ENCODE assay signal across 10 cellular contexts in genomic region chr13:98549728-98550317, GRCh38. TPM values are rescaled to one million over a fixed set of nuclear protein-coding genes. Genes with fewer than 3 reads are reported as not detected.
DNase-seq lines count a peak whose midpoint lies in the region; ATAC-seq, FAIRE-seq and TF ChIP-seq lines count a peak whose summit lies in the region.
"Had no signal": no experiment of that assay in that cellular context is flagged by ENCODE, and none has a peak within 500 bp of the region (broad histone marks: within the 10 kb centered on the region; RNA-seq: fewer than 3 reads in every experiment).

No MANE protein-coding gene starts in this region.

- no peak overlapping the region for H2AFZ ChIP-seq in neural progenitor cell (replicated peaks)

- no peak for TF ChIP-seq CTCF in CD14-positive monocyte (IDR thresholded peaks at IDR 0.05)
- no peak for TF ChIP-seq CTCF in bronchial epithelial cell (IDR thresholded peaks at IDR 0.05; ENCODE audit: insufficient read depth, low read length, severe bottlenecking)
- no peak for TF ChIP-seq CTCF in neural progenitor cell (IDR thresholded peaks at IDR 0.05)

- H3K36me3 ChIP-seq in bronchial epithelial cell (ENCODE audit: control insufficient read depth, insufficient read depth, low read length), result peaks cover 20% of the 10 kb centered on the region
- H3K36me3 ChIP-seq in neural progenitor cell, result no peaks in the 10 kb centered on the region

- peaks cover 6% of the 10 kb centered on the region for H3K4me1 ChIP-seq in neural progenitor cell

- intact Hi-C loops in CD14-positive monocyte (cut with micrococcal nuclease), result no loop called here

- peaks cover 75% of the 10 kb centered on the region for H4K20me1 ChIP-seq in neural progenitor cell (ENCODE audit: low read depth)

- H3K27me3 ChIP-seq in bronchial epithelial cell (ENCODE audit: control insufficient read depth, insufficient read depth, low read length) (no peaks in the 10 kb centered on the region), neural progenitor cell (no peaks in the 10 kb centered on the region)

- H3K4me3 Mint-ChIP-seq in CD14-positive monocyte, result no peak overlapping the region
- no peak overlapping the region for H3K4me3 Mint-ChIP-seq in neural progenitor cell
- H3K4me3 Mint-ChIP-seq: mesothelial cell of epicardium had no signal

- H3K4me3 ChIP-seq in bronchial epithelial cell (ENCODE audit: low read depth, low read length) (no peak overlapping the region), neural progenitor cell (no peak overlapping the region)

- peaks cover 0 to 6% (median 1%) of the 10 kb centered on the region in 3 donors for H3K27me3 Mint-ChIP-seq in CD14-positive monocyte (ENCODE audit: low read depth in 3 of 3)
- peaks cover 6% of the 10 kb centered on the region for H3K27me3 Mint-ChIP-seq in neural progenitor cell (ENCODE audit: insufficient read depth, low read depth)

- peaks cover 42 to 47% of the 10 kb centered on the region in 2 donors for H3K36me3 Mint-ChIP-seq in CD14-positive monocyte
- H3K36me3 Mint-ChIP-seq in neural progenitor cell, result peaks cover 48% of the 10 kb centered on the region

- H3K9ac ChIP-seq in neural progenitor cell, result no peak overlapping the region

- H3K9me3 Mint-ChIP-seq in CD14-positive monocyte (peaks cover 16 to 28% (median 22%) of the 10 kb centered on the region in 7 donors), neural progenitor cell (peaks cover 38% of the 10 kb centered on the region)
- H3K9me3 Mint-ChIP-seq: mesothelial cell of epicardium had no signal

- no peak overlapping the region for H3K27ac ChIP-seq in neural progenitor cell

- H3K27ac Mint-ChIP-seq in CD14-positive monocyte (peak overlapping the region; percentile 76 to 91 (median 84)), neural progenitor cell (no peak overlapping the region)
- H3K27ac Mint-ChIP-seq: mesothelial cell of epicardium had no signal

- DNase-seq in CD14-positive monocyte (ENCODE audit: low spot score), result no peak
- peak; percentile 48 for DNase-seq in bronchial epithelial cell (ENCODE audit: low read depth)
- DNase-seq in NCI-H187 (lab: John Stamatoyannopoulos, UW), result no peak
- DNase-seq in NCI-H1092 (lab: John Stamatoyannopoulos, UW), result no peak
- no peak for DNase-seq in iPS-NIHi7 (ENCODE audit: extremely low spot score)
- no peak for DNase-seq in neural progenitor cell (ENCODE audit: low spot score)

- ATAC-seq in GM19395 (IDR thresholded peaks at IDR 0.05; ENCODE audit: unreplicated experiment) (peak; percentile 76), HG03175 (IDR thresholded peaks at IDR 0.05; ENCODE audit: unreplicated experiment) (peak; percentile 59)
- ATAC-seq: Panc1 had no signal

- FAIRE-seq in bronchial epithelial cell (lab: Jason Lieb, UNC), result no peak

- no peaks in the 10 kb centered on the region for H3F3A ChIP-seq in neural progenitor cell (ENCODE audit: low read depth)

- H3K79me2 ChIP-seq in neural progenitor cell (ENCODE audit: low read depth), result peaks cover 100% of the 10 kb centered on the region

- no peak overlapping the region for H3K4me2 ChIP-seq in neural progenitor cell

- H3K4me1 Mint-ChIP-seq in CD14-positive monocyte (peaks cover 61% of the 10 kb centered on the region), neural progenitor cell (peaks cover 13% of the 10 kb centered on the region)

- no peaks in the 10 kb centered on the region for H3K9me3 ChIP-seq in neural progenitor cell (ENCODE audit: low read depth)

RNA-seq across cellular contexts. Expression of gene STK24, which starts 27.1 kb away (rescaled TPM):
- polyA plus RNA-seq in CD14-positive monocyte, result 10 to 100 TPM; 14.2 to 28.9 TPM
- total RNA-seq in bronchial epithelial cell, result 168 and 171 TPM in 2 replicates
- total RNA-seq in neural progenitor cell (ENCODE audit: low replicate concordance), result 144 and 330 TPM in 2 replicates
